In genomic region chr5:58497956-58498942, GRCh38 we compare ENCODE assay signal across 9 cellular contexts. TPM values are rescaled to one million over a fixed set of nuclear protein-coding genes. Genes with fewer than 3 reads are reported as not detected.
DNase-seq lines count a peak whose midpoint lies in the region; ATAC-seq, FAIRE-seq and TF ChIP-seq lines count a peak whose summit lies in the region.
"Had no signal": no experiment of that assay in that cellular context is flagged by ENCODE, and none has a peak within 500 bp of the region (broad histone marks: within the 10 kb centered on the region; RNA-seq: fewer than 3 reads in every experiment).

No MANE protein-coding gene starts in this region.

- no peak for TF ChIP-seq EP300 in upper lobe of left lung (IDR thresholded peaks at IDR 0.05)

- peaks cover 0 to 2% (median 0%) of the 10 kb centered on the region in 5 experiments for H3K9me3 Mint-ChIP-seq in brain

- H3K4me1 ChIP-seq in upper lobe of left lung = peaks cover 0 to 17% (median 6%) of the 10 kb centered on the region in 4 donors

- H3K27me3 Mint-ChIP-seq in brain = peaks cover 6% of the 10 kb centered on the region

- H3K4me3 Mint-ChIP-seq in brain = no peak overlapping the region

- no peak for TF ChIP-seq POLR2A in upper lobe of left lung (IDR thresholded peaks at IDR 0.05)

- H3K4me1 Mint-ChIP-seq in brain = peaks cover 11% of the 10 kb centered on the region

- TF ChIP-seq CTCF in C4-2B (conservative IDR thresholded peaks at IDR 0.05) (peak; percentile 95), brain (conservative IDR thresholded peaks at IDR 0.05) (peak; percentile 87 to 90), upper lobe of left lung (IDR thresholded peaks at IDR 0.05) (peak; percentile 32 to 69 (median 56))

- peak; percentile 73 for ATAC-seq in left lobe of liver
- no peak for ATAC-seq in upper lobe of left lung (ENCODE audit: low FRiP score in 2 of 2)
- no peak for ATAC-seq in GM19463 (IDR thresholded peaks at IDR 0.05; ENCODE audit: unreplicated experiment)

- no peaks in the 10 kb centered on the region for H3K27me3 ChIP-seq in upper lobe of left lung

- FAIRE-seq in HTR-8/SVneo (lab: Jason Lieb, UNC) = no peak
- FAIRE-seq: endometrium had no signal

- DNase-seq in HTR-8/SVneo (ENCODE audit: insufficient read length, low spot score) (peak; percentile 6), left lobe of liver (ENCODE audit: low spot score) (no peak), upper lobe of left lung (no peak), SKM-1 (lab: John Stamatoyannopoulos, UW; ENCODE audit: unreplicated experiment) (no peak)
- DNase-seq in stimulated activated CD4-positive, alpha-beta T cell treated with anti-CD3 and anti-CD28 coated beads, Interleukin-2, amount 100 ng/mL, for 24 hours = no peak

- H3K4me3 ChIP-seq in upper lobe of left lung = no peak overlapping the region

- H3K36me3 Mint-ChIP-seq in brain = no peaks in the 10 kb centered on the region

- WGBS in upper lobe of left lung, 2 donors = 37 to 40% methylated on average over 3 of the region's 3 CpGs

- no peak overlapping the region for H3K27ac ChIP-seq in C4-2B
- H3K27ac ChIP-seq in upper lobe of left lung = no peak overlapping the region

- H3K36me3 ChIP-seq in upper lobe of left lung = no peaks in the 10 kb centered on the region

- H3K27ac Mint-ChIP-seq in brain = peak overlapping the region in 1 of 5 experiments; percentile 7

- H3K9me3 ChIP-seq in upper lobe of left lung = no peaks in the 10 kb centered on the region

RNA-seq across cellular contexts. Expression of gene GAPT, which starts 7.0 kb away (rescaled TPM):
- not detected for polyA plus RNA-seq in brain (ENCODE audit: insufficient read depth, low read depth, low replicate concordance)
- 0.08 TPM for total RNA-seq in left lobe of liver
- total RNA-seq in upper lobe of left lung = 1 to 10 TPM in 5 of 6 donors, not detected in 1; 1.0 to 8.0 (median 6.4) TPM

RNA-seq across cellular contexts. Expression of gene PLK2, which starts 38.4 kb away (rescaled TPM):
- polyA plus RNA-seq in brain (ENCODE audit: insufficient read depth, low read depth, low replicate concordance) = 6.1 TPM
- total RNA-seq in left lobe of liver = 12.3 TPM
- total RNA-seq in upper lobe of left lung = 10 to 100 TPM; 29.4 to 82.5 (median 59.2) TPM
